Comparison of ENCODE assay signal across 22 cellular contexts in the genomic region with DNA sequence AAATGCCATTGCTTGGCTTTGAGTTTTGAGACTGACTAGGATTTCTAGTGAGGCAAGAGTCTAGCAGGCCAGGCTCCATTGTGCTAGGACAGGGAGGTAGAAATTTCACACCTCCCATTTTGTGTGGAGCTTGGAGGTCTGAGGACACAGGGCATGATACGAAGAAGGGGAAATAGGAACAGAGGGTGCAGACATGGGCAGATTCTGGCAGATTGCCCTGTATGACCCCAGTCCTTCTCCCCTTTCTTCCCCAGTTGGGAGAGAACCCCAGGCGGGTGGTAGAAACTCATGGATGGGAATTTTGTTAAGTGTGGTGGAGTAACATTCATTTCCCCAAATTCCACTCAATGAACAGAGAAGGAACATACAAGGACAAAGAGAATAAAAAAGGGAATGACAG. TPM values are rescaled to one million over a fixed set of nuclear protein-coding genes. Genes with fewer than 3 reads are reported as not detected.
"Had no signal": no experiment of that assay in that cellular context is flagged by ENCODE, and none has a peak within 500 bp of the region (broad histone marks: within the 10 kb centered on the region; RNA-seq: fewer than 3 reads in every experiment).

No MANE protein-coding gene starts in this region.

- H3K36me3 ChIP-seq: esophagus squamous epithelium, left lung, ovary, prostate gland, uterus had no signal

- H3K9me3 Mint-ChIP-seq: effector memory CD8-positive, alpha-beta T cell; naive thymus-derived CD8-positive, alpha-beta T cell had no signal

- H3K27ac ChIP-seq: ovary, prostate gland had no signal

- H3K4me1 ChIP-seq: esophagus squamous epithelium, left lung, prostate gland, uterus had no signal

- H3K4me3 ChIP-seq: esophagus squamous epithelium, left lung, mucosa of descending colon, ovary, prostate gland, skin epidermis, uterus had no signal

- H3K9me3 ChIP-seq: esophagus squamous epithelium, left lung, mucosa of descending colon, ovary, prostate gland, uterus had no signal

- DNase-seq: effector memory CD8-positive, alpha-beta T cell; esophagus squamous epithelium; foreskin fibroblast; hippocampal formation; kidney glomerular epithelial cell; left lung; mammary epithelial cell; mucosa of descending colon; naive thymus-derived CD8-positive, alpha-beta T cell; ovary; stimulated activated CD4-positive, alpha-beta T cell treated with anti-CD3 and anti-CD28 coated beads, Interleukin-2, amount 100 ng/mL, for 24 hours; stimulated activated CD4-positive, alpha-beta T cell treated with anti-CD3 and anti-CD28 coated beads, Interleukin-4, amount 100 ng/mL, for 4 hours; stimulated activated naive B cell treated with anti-CD40 and anti-IgM and Interleukin-4, amounts not matched to agents 10 μg/mL and 1 μg/mL and 100 μg/mL, for 72 hours; stimulated activated naive CD8-positive, alpha-beta T cell treated with anti-CD3 and anti-CD28 coated beads, Interleukin-15, amount 100 ng/mL, for 72 hours; substantia nigra; trophoblast cell; uterus had no signal

- H3K4me1 Mint-ChIP-seq: stimulated activated naive B cell treated with anti-CD40 and anti-IgM and Interleukin-4, amounts not matched to agents 10 μg/mL and 1 μg/mL and 100 μg/mL, for 72 hours had no signal

- H3K27me3 ChIP-seq: ovary, uterus had no signal

- ATAC-seq: effector memory CD8-positive, alpha-beta T cell; mucosa of descending colon; naive thymus-derived CD8-positive, alpha-beta T cell; sciatic nerve; stimulated activated naive B cell treated with anti-CD40 and anti-IgM and Interleukin-4, amounts not matched to agents 10 μg/mL and 1 μg/mL and 100 μg/mL, for 72 hours; stimulated activated naive CD8-positive, alpha-beta T cell treated with anti-CD3 and anti-CD28 coated beads, Interleukin-15, amount 100 ng/mL, for 72 hours had no signal

- H3K4me3 Mint-ChIP-seq: effector memory CD8-positive, alpha-beta T cell; stimulated activated naive B cell treated with anti-CD40 and anti-IgM and Interleukin-4, amounts not matched to agents 10 μg/mL and 1 μg/mL and 100 μg/mL, for 72 hours; stimulated activated naive CD8-positive, alpha-beta T cell treated with anti-CD3 and anti-CD28 coated beads, Interleukin-15, amount 100 ng/mL, for 72 hours had no signal

- H3K27ac Mint-ChIP-seq: effector memory CD8-positive, alpha-beta T cell; naive thymus-derived CD8-positive, alpha-beta T cell; stimulated activated naive B cell treated with anti-CD40 and anti-IgM and Interleukin-4, amounts not matched to agents 10 μg/mL and 1 μg/mL and 100 μg/mL, for 72 hours had no signal

- H3K36me3 Mint-ChIP-seq: naive thymus-derived CD8-positive, alpha-beta T cell had no signal

RNA-seq across cellular contexts. Expression of a gene that starts 54.4 kb away (rescaled TPM):
- total RNA-seq: epithelial cell of proximal tubule; mammary epithelial cell; naive thymus-derived CD8-positive, alpha-beta T cell had no signal
- polyA plus RNA-seq: mammary epithelial cell; naive thymus-derived CD8-positive, alpha-beta T cell; neural cell had no signal
